ENCODE assay signal across 23 cellular contexts in genomic region chr2:190696792-190697398, GRCh38. TPM values are rescaled to one million over a fixed set of nuclear protein-coding genes. Genes with fewer than 3 reads are reported as not detected.
DNase-seq lines count a peak whose midpoint lies in the region; ATAC-seq and TF ChIP-seq lines count a peak whose summit lies in the region.
"Had no signal": no experiment of that assay in that cellular context is flagged by ENCODE, and none has a peak within 500 bp of the region (broad histone marks: within the 10 kb centered on the region; RNA-seq: fewer than 3 reads in every experiment).

No MANE protein-coding gene starts in this region.

- ATAC-seq in GM23338 (peak; percentile 85), HG02973 (IDR thresholded peaks at IDR 0.05; ENCODE audit: unreplicated experiment) (no peak)
- ATAC-seq: sciatic nerve; stimulated activated naive CD8-positive, alpha-beta T cell treated with anti-CD3 and anti-CD28 coated beads, Interleukin-15, Interleukin-2, amounts not matched to agents 100 U/mL and 50 U/mL, for 24 hours had no signal

- H3K4me3 Mint-ChIP-seq in GM23338 (no peak overlapping the region), nephron (no peak overlapping the region)
- no peak overlapping the region for H3K4me3 Mint-ChIP-seq in activated T-helper 1 cell treated with anti-CD3 and anti-CD28 coated beads, Interleukin-12 subunit alpha, Interleukin-12 subunit beta, Interleukin-2, Interleukin-4 antibody, amounts not matched to agents 30 ng/mL and 10 ng/mL and 1 ng/mL, durations not matched to agents 14 hours and 24 hours and 36 hours
- H3K4me3 Mint-ChIP-seq: activated naive CD4-positive, alpha-beta T cell treated with anti-CD3 and anti-CD28 coated beads, Interleukin-2, amount 10 ng/mL, durations not matched to agents 7 days and 5 days; CD4-positive, alpha-beta memory T cell had no signal

- H4K20me1 ChIP-seq in GM23338 (replicated peaks; ENCODE audit: insufficient read depth): no peaks in the 10 kb centered on the region

- TF ChIP-seq CTCF in GM23338 (conservative IDR thresholded peaks at IDR 0.05; ENCODE audit: low read depth in 2 of 2): no peak
- TF ChIP-seq CTCF in nephron (IDR thresholded peaks at IDR 0.05; ENCODE audit: unreplicated experiment in 3 of 3): no peak

- H3K4me3 ChIP-seq in GM23338 (no peak overlapping the region), iPS DF 6.9 (ENCODE audit: low read length) (no peak overlapping the region)
- H3K4me3 ChIP-seq: ascending aorta, tibial nerve had no signal

- no peaks in the 10 kb centered on the region for H3K9me2 ChIP-seq in GM23338 (ENCODE audit: insufficient read depth)

- H3K36me3 Mint-ChIP-seq in GM23338 (ENCODE audit: low read depth) (no peaks in the 10 kb centered on the region), nephron (ENCODE audit: low read depth) (peaks cover 6% of the 10 kb centered on the region)
- H3K36me3 Mint-ChIP-seq in activated T-helper 1 cell treated with anti-CD3 and anti-CD28 coated beads, Interleukin-12 subunit alpha, Interleukin-12 subunit beta, Interleukin-2, Interleukin-4 antibody, amounts not matched to agents 30 ng/mL and 10 ng/mL and 1 ng/mL, durations not matched to agents 14 hours and 24 hours and 36 hours (ENCODE audit: low read depth): peaks cover 15% of the 10 kb centered on the region

- H3K27ac ChIP-seq in GM23338 (ENCODE audit: low read depth) (peak overlapping the region; percentile 83), iPS DF 6.9 (ENCODE audit: low read length) (no peak overlapping the region)
- H3K27ac ChIP-seq: ascending aorta, HL-60, neutrophil, tibial nerve had no signal

- H3K27me3 ChIP-seq in GM23338 (ENCODE audit: insufficient read depth) (no peaks in the 10 kb centered on the region), iPS DF 6.9 (ENCODE audit: control insufficient read depth, insufficient read depth, low read length) (no peaks in the 10 kb centered on the region)
- H3K27me3 ChIP-seq: ascending aorta, neutrophil, tibial nerve had no signal

- H3K79me2 ChIP-seq in GM23338 (replicated peaks; ENCODE audit: insufficient read depth): no peaks in the 10 kb centered on the region

- no peaks in the 10 kb centered on the region for H3F3A ChIP-seq in GM23338 (replicated peaks; ENCODE audit: low read depth)

- WGBS in iPS DF 6.9 (ENCODE audit: insufficient coverage, insufficient read length): no CpG with 5 or more reads among the region's 3 CpGs

- peaks cover 3% of the 10 kb centered on the region for H3K27me3 Mint-ChIP-seq in GM23338 (ENCODE audit: insufficient read depth, low read depth, poor library complexity)
- peaks cover 3% of the 10 kb centered on the region for H3K27me3 Mint-ChIP-seq in nephron (ENCODE audit: low read depth)
- H3K27me3 Mint-ChIP-seq in activated T-helper 1 cell treated with anti-CD3 and anti-CD28 coated beads, Interleukin-12 subunit alpha, Interleukin-12 subunit beta, Interleukin-2, Interleukin-4 antibody, amounts not matched to agents 30 ng/mL and 10 ng/mL and 1 ng/mL, durations not matched to agents 14 hours and 24 hours and 36 hours (ENCODE audit: insufficient read depth): no peaks in the 10 kb centered on the region
- H3K27me3 Mint-ChIP-seq: activated naive CD4-positive, alpha-beta T cell treated with anti-CD3 and anti-CD28 coated beads, Interleukin-2, amount 10 ng/mL, durations not matched to agents 7 days and 5 days; CD4-positive, alpha-beta memory T cell had no signal

- DNase-seq in GM23338 (ENCODE audit: low spot score) (peak; percentile 75), NCI-H526 treated with DMSO at 0.1 percent for 48 hours (lab: John Stamatoyannopoulos, UW) (peak; percentile 35), iPS DF 6.9 (ENCODE audit: low read depth, low spot score) (peak; percentile 31), NCI-H524 (lab: John Stamatoyannopoulos, UW) (no peak)
- no peak for DNase-seq in stimulated activated CD4-positive, alpha-beta T cell treated with anti-CD3 and anti-CD28 coated beads, Interleukin-4, amount 100 ng/mL, for 24 hours
- no peak for DNase-seq in activated T-helper 1 cell treated with anti-CD3 and anti-CD28 coated beads, Interleukin-12 subunit alpha, Interleukin-12 subunit beta, Interleukin-2, Interleukin-4 antibody, amounts not matched to agents 30 ng/mL and 10 ng/mL and 1 ng/mL, durations not matched to agents 14 hours and 24 hours and 36 hours (ENCODE audit: low spot score)
- DNase-seq: activated naive CD4-positive, alpha-beta T cell treated with anti-CD3 and anti-CD28 coated beads, Interleukin-2, amount 10 ng/mL, durations not matched to agents 7 days and 5 days; CD4-positive, alpha-beta memory T cell; effector CD4-positive, alpha-beta T cell; glutamatergic neuron; KG1; MV-4-11; NCI-H187 treated with DMSO at 0.1 percent for 48 hours; NCI-H748 treated with DMSO at 0.1 percent for 48 hours; SHP77 treated with DMSO at 0.1 percent for 48 hours; stimulated activated naive CD8-positive, alpha-beta T cell treated with anti-CD3 and anti-CD28 coated beads, Interleukin-15, Interleukin-2, amounts not matched to agents 100 U/mL and 50 U/mL, for 24 hours had no signal

- peak overlapping the region; percentile 19; the same call in 1 of the 2 replicates for H3K4me2 ChIP-seq in GM23338

- H3K4me1 ChIP-seq in GM23338 (ENCODE audit: insufficient read depth) (peaks cover 28% of the 10 kb centered on the region), iPS DF 6.9 (ENCODE audit: control insufficient read depth, insufficient read depth, low read length) (peaks cover 3% of the 10 kb centered on the region; the same call in 1 of the 2 replicates)
- H3K4me1 ChIP-seq: ascending aorta, tibial nerve had no signal

- H3K9me3 Mint-ChIP-seq in GM23338 (no peaks in the 10 kb centered on the region), nephron (no peaks in the 10 kb centered on the region)
- no peaks in the 10 kb centered on the region for H3K9me3 Mint-ChIP-seq in activated T-helper 1 cell treated with anti-CD3 and anti-CD28 coated beads, Interleukin-12 subunit alpha, Interleukin-12 subunit beta, Interleukin-2, Interleukin-4 antibody, amounts not matched to agents 30 ng/mL and 10 ng/mL and 1 ng/mL, durations not matched to agents 14 hours and 24 hours and 36 hours
- H3K9me3 Mint-ChIP-seq: activated naive CD4-positive, alpha-beta T cell treated with anti-CD3 and anti-CD28 coated beads, Interleukin-2, amount 10 ng/mL, durations not matched to agents 7 days and 5 days; CD4-positive, alpha-beta memory T cell had no signal

- H3K27ac Mint-ChIP-seq in GM23338 (peak overlapping the region; percentile 94), nephron (peak overlapping the region; percentile 80 to 93 (median 91))
- no peak overlapping the region for H3K27ac Mint-ChIP-seq in activated T-helper 1 cell treated with anti-CD3 and anti-CD28 coated beads, Interleukin-12 subunit alpha, Interleukin-12 subunit beta, Interleukin-2, Interleukin-4 antibody, amounts not matched to agents 30 ng/mL and 10 ng/mL and 1 ng/mL, durations not matched to agents 14 hours and 24 hours and 36 hours
- H3K27ac Mint-ChIP-seq: activated naive CD4-positive, alpha-beta T cell treated with anti-CD3 and anti-CD28 coated beads, Interleukin-2, amount 10 ng/mL, durations not matched to agents 7 days and 5 days had no signal

- intact Hi-C loops in activated T-helper 1 cell treated with anti-CD3 and anti-CD28 coated beads, Interleukin-12 subunit alpha, Interleukin-12 subunit beta, Interleukin-2, Interleukin-4 antibody, amounts not matched to agents 30 ng/mL and 10 ng/mL and 1 ng/mL, durations not matched to agents 14 hours and 24 hours and 36 hours (cut with micrococcal nuclease): no loop called here

- no peaks in the 10 kb centered on the region for H3K36me3 ChIP-seq in GM23338 (ENCODE audit: insufficient read depth)
- H3K36me3 ChIP-seq in iPS DF 6.9 (ENCODE audit: control insufficient read depth, insufficient read depth, low read length): no peaks in the 10 kb centered on the region

- peaks cover 48% of the 10 kb centered on the region for H3K4me1 Mint-ChIP-seq in GM23338
- peaks cover 4% of the 10 kb centered on the region for H3K4me1 Mint-ChIP-seq in nephron
- peaks cover 30% of the 10 kb centered on the region for H3K4me1 Mint-ChIP-seq in activated T-helper 1 cell treated with anti-CD3 and anti-CD28 coated beads, Interleukin-12 subunit alpha, Interleukin-12 subunit beta, Interleukin-2, Interleukin-4 antibody, amounts not matched to agents 30 ng/mL and 10 ng/mL and 1 ng/mL, durations not matched to agents 14 hours and 24 hours and 36 hours (ENCODE audit: low read depth)
- H3K4me1 Mint-ChIP-seq: activated naive CD4-positive, alpha-beta T cell treated with anti-CD3 and anti-CD28 coated beads, Interleukin-2, amount 10 ng/mL, durations not matched to agents 7 days and 5 days had no signal

- no peaks in the 10 kb centered on the region for H3K9me3 ChIP-seq in iPS DF 6.9 (ENCODE audit: control insufficient read depth, insufficient read depth, low read length)
- H3K9me3 ChIP-seq: ascending aorta, neutrophil had no signal

- H2AFZ ChIP-seq in GM23338: no peak overlapping the region

RNA-seq across cellular contexts. Expression of gene NAB1, which starts 48.0 kb away (rescaled TPM):
- total RNA-seq in GM23338 (2014; rRNA removed; shearing (Covaris generic)): 35.9 and 40.2 TPM in 2 replicates
- polyA plus RNA-seq in GM23338 (2016; fragmentation: Nextera tagmentation; extraction: Ambion mirVana): 8.3 and 10.4 TPM in 2 replicates
- total RNA-seq in activated T-helper 1 cell treated with anti-CD3 and anti-CD28 coated beads, Interleukin-12 subunit alpha, Interleukin-12 subunit beta, Interleukin-2, Interleukin-4 antibody, amounts not matched to agents 30 ng/mL and 10 ng/mL and 1 ng/mL, durations not matched to agents 14 hours and 24 hours and 36 hours: 34.1 and 35.3 TPM in 2 replicates

Comparison
In these comparisons a context has a peak if more than half of its experiments do, and no peak if none do; other contexts are left out.
1. DNase-seq: peak in GM23338 (single experiment), NCI-H526 treated with DMSO at 0.1 percent for 48 hours (single experiment) and iPS DF 6.9 (single experiment); none in stimulated activated CD4-positive, alpha-beta T cell treated with anti-CD3 and anti-CD28 coated beads, Interleukin-4, amount 100 ng/mL, for 24 hours (single experiment), NCI-H524 (0 of 2) and activated T-helper 1 cell treated with anti-CD3 and anti-CD28 coated beads, Interleukin-12 subunit alpha, Interleukin-12 subunit beta, Interleukin-2, Interleukin-4 antibody, amounts not matched to agents 30 ng/mL and 10 ng/mL and 1 ng/mL, durations not matched to agents 14 hours and 24 hours and 36 hours (single experiment).